In the genomic region with DNA sequence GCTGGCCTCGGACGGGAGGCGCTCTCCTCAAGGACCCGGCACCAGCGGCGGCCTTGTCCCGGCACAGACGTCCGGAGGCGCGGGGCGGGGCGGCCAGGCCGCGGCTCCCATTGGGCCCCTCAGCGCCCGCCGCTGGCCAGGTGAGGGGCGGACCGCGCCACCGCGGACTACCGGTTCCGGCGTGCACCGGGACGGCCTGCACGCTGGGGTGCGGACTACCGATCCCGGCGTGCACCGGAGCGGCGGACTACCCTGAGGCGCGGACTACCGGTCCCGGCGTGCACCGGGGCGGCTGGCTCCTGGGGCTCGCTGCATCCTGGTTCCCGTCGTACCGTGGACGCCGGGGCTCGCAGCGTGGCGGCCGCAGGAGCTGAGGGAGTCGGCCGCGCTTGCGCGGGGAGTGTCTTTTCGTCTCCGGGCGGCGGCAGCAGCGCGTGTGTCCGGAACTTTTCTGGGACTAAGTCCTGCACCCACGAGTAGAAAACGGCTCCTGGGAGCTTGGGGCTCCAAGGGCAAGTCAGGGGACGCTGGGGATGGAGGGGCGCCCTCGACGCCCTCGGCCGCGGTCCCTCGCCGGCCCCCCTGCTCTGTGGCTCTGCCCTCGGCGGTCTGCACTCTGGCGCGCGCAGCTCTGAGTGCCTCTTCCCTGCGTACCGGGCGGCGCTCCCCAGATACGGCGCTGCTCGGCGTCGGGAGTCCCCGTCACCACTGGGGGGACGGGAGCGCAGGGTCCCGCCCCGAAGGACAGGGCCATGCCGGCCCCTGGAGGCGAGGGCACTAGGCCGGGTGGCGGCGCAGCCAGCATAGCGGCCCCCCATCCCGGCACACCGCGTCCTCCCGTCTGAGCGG, we compare ENCODE assay signal across 1 cellular context.
TF ChIP-seq lines count a peak whose summit lies in the region.

A gene (minus strand): TSS at position 86 of the 849 bp plus-strand sequence. CDS start 206 bp downstream, outside the sequence.

TF ChIP-seq in HEK293, 187 proteins besides CTCF, POLR2A, EP300 and RAD21 (continued from another document and continues in another):
- TF ChIP-seq, protein P1, sequence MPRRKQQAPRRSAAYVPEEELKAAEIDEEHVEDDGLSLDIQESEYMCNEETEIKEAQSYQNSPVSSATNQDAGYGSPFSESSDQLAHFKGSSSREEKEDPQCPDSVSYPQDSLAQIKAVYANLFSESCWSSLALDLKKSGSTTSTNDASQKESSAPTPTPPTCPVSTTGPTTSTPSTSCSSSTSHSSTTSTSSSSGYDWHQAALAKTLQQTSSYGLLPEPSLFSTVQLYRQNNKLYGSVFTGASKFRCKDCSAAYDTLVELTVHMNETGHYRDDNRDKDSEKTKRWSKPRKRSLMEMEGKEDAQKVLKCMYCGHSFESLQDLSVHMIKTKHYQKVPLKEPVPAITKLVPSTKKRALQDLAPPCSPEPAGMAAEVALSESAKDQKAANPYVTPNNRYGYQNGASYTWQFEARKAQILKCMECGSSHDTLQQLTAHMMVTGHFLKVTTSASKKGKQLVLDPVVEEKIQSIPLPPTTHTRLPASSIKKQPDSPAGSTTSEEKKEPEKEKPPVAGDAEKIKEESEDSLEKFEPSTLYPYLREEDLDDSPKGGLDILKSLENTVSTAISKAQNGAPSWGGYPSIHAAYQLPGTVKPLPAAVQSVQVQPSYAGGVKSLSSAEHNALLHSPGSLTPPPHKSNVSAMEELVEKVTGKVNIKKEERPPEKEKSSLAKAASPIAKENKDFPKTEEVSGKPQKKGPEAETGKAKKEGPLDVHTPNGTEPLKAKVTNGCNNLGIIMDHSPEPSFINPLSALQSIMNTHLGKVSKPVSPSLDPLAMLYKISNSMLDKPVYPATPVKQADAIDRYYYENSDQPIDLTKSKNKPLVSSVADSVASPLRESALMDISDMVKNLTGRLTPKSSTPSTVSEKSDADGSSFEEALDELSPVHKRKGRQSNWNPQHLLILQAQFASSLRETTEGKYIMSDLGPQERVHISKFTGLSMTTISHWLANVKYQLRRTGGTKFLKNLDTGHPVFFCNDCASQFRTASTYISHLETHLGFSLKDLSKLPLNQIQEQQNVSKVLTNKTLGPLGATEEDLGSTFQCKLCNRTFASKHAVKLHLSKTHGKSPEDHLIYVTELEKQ (tag by site-specific recombination; IDR thresholded peaks at IDR 0.05; ENCODE audit: borderline replicate concordance): no peak
- TF ChIP-seq, protein P2, sequence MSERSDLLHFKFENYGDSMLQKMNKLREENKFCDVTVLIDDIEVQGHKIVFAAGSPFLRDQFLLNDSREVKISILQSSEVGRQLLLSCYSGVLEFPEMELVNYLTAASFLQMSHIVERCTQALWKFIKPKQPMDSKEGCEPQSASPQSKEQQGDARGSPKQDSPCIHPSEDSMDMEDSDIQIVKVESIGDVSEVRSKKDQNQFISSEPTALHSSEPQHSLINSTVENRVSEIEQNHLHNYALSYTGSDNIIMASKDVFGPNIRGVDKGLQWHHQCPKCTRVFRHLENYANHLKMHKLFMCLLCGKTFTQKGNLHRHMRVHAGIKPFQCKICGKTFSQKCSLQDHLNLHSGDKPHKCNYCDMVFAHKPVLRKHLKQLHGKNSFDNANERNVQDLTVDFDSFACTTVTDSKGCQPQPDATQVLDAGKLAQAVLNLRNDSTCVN (tag by site-specific recombination; optimal IDR thresholded peaks at IDR 0.05): peak; percentile 84
- TF ChIP-seq ZNF658 (tag by site-specific recombination; IDR thresholded peaks at IDR 0.05) (no peak), ZNF121 (tag by site-specific recombination; IDR thresholded peaks at IDR 0.05) (no peak; the same call in 1 of the 2 replicates), KLF8 (tag by site-specific recombination; IDR thresholded peaks at IDR 0.05) (0 out of 2 replicates have a peak, but pooled peaks have one; percentile 35), HOXC10 (CRISPR knock-in tag; IDR thresholded peaks at IDR 0.05) (no peak), HOXA7 (CRISPR knock-in tag; IDR thresholded peaks at IDR 0.05; ENCODE audit: borderline replicate concordance) (no peak), ZBTB21 (tag by site-specific recombination; IDR thresholded peaks at IDR 0.05) (no peak), ZNF585B (tag by site-specific recombination; IDR thresholded peaks at IDR 0.05) (no peak), ZNF701 (tag by site-specific recombination; IDR thresholded peaks at IDR 0.05) (no peak), WT1 (tag by site-specific recombination; IDR thresholded peaks at IDR 0.05) (no peak), ZBTB1 (tag by site-specific recombination; IDR thresholded peaks at IDR 0.05) (no peak), ZXDB (tag by site-specific recombination; IDR thresholded peaks at IDR 0.05) (peak; percentile 77), KLF7 (tag by site-specific recombination; IDR thresholded peaks at IDR 0.05; ENCODE audit: borderline replicate concordance) (no peak), ZNF544 (tag by site-specific recombination; IDR thresholded peaks at IDR 0.05) (no peak), EGR2 (tag by site-specific recombination; IDR thresholded peaks at IDR 0.05; ENCODE audit: low read depth) (no peak), ZNF391 (tag by site-specific recombination; IDR thresholded peaks at IDR 0.05; ENCODE audit: borderline replicate concordance, low read depth) (no peak), GFI1B (tag by site-specific recombination; IDR thresholded peaks at IDR 0.05) (no peak), ZFP37 (tag by site-specific recombination; IDR thresholded peaks at IDR 0.05) (no peak), ZNF530 (tag by site-specific recombination; IDR thresholded peaks at IDR 0.05; ENCODE audit: low read depth) (no peak), ZNF555 (tag by site-specific recombination; conservative IDR thresholded peaks at IDR 0.05) (no peak), ZNF132 (tag by site-specific recombination; IDR thresholded peaks at IDR 0.05; ENCODE audit: borderline replicate concordance) (no peak), KLF16 (tag by site-specific recombination; IDR thresholded peaks at IDR 0.05) (no peak), ZNF76 (tag by site-specific recombination; IDR thresholded peaks at IDR 0.05; ENCODE audit: borderline replicate concordance, low read depth) (peak; percentile 99), ZNF792 (tag by site-specific recombination; IDR thresholded peaks at IDR 0.05) (no peak), ZNF311 (tag by site-specific recombination; IDR thresholded peaks at IDR 0.05; ENCODE audit: borderline replicate concordance) (no peak), SP2 (tag by site-specific recombination; IDR thresholded peaks at IDR 0.05) (peak; percentile 62), YY1 (tag by site-specific recombination; IDR thresholded peaks at IDR 0.05) (0 out of 2 replicates have a peak, but pooled peaks have one; percentile 37), ZNF324 (tag by site-specific recombination; IDR thresholded peaks at IDR 0.05) (0 out of 2 replicates have a peak, but pooled peaks have one; percentile 57)
- TF ChIP-seq, protein P3, sequence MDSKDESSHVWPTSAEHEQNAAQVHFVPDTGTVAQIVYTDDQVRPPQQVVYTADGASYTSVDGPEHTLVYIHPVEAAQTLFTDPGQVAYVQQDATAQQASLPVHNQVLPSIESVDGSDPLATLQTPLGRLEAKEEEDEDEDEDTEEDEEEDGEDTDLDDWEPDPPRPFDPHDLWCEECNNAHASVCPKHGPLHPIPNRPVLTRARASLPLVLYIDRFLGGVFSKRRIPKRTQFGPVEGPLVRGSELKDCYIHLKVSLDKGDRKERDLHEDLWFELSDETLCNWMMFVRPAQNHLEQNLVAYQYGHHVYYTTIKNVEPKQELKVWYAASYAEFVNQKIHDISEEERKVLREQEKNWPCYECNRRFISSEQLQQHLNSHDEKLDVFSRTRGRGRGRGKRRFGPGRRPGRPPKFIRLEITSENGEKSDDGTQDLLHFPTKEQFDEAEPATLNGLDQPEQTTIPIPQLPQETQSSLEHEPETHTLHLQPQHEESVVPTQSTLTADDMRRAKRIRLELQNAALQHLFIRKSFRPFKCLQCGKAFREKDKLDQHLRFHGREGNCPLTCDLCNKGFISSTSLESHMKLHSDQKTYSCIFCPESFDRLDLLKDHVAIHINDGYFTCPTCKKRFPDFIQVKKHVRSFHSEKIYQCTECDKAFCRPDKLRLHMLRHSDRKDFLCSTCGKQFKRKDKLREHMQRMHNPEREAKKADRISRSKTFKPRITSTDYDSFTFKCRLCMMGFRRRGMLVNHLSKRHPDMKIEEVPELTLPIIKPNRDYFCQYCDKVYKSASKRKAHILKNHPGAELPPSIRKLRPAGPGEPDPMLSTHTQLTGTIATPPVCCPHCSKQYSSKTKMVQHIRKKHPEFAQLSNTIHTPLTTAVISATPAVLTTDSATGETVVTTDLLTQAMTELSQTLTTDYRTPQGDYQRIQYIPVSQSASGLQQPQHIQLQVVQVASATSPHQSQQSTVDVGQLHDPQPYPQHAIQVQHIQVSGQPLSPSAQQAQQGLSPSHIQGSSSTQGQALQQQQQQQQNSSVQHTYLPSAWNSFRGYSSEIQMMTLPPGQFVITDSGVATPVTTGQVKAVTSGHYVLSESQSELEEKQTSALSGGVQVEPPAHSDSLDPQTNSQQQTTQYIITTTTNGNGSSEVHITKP (tag by site-specific recombination; IDR thresholded peaks at IDR 0.05): peak; percentile 55; the same call in 1 of the 2 replicates
- TF ChIP-seq, protein P4, sequence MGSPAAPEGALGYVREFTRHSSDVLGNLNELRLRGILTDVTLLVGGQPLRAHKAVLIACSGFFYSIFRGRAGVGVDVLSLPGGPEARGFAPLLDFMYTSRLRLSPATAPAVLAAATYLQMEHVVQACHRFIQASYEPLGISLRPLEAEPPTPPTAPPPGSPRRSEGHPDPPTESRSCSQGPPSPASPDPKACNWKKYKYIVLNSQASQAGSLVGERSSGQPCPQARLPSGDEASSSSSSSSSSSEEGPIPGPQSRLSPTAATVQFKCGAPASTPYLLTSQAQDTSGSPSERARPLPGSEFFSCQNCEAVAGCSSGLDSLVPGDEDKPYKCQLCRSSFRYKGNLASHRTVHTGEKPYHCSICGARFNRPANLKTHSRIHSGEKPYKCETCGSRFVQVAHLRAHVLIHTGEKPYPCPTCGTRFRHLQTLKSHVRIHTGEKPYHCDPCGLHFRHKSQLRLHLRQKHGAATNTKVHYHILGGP (tag by site-specific recombination; IDR thresholded peaks at IDR 0.05): no peak
- TF ChIP-seq, protein P5, sequence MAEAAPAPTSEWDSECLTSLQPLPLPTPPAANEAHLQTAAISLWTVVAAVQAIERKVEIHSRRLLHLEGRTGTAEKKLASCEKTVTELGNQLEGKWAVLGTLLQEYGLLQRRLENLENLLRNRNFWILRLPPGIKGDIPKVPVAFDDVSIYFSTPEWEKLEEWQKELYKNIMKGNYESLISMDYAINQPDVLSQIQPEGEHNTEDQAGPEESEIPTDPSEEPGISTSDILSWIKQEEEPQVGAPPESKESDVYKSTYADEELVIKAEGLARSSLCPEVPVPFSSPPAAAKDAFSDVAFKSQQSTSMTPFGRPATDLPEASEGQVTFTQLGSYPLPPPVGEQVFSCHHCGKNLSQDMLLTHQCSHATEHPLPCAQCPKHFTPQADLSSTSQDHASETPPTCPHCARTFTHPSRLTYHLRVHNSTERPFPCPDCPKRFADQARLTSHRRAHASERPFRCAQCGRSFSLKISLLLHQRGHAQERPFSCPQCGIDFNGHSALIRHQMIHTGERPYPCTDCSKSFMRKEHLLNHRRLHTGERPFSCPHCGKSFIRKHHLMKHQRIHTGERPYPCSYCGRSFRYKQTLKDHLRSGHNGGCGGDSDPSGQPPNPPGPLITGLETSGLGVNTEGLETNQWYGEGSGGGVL (tag by site-specific recombination; IDR thresholded peaks at IDR 0.05): no peak
- TF ChIP-seq, protein P6, sequence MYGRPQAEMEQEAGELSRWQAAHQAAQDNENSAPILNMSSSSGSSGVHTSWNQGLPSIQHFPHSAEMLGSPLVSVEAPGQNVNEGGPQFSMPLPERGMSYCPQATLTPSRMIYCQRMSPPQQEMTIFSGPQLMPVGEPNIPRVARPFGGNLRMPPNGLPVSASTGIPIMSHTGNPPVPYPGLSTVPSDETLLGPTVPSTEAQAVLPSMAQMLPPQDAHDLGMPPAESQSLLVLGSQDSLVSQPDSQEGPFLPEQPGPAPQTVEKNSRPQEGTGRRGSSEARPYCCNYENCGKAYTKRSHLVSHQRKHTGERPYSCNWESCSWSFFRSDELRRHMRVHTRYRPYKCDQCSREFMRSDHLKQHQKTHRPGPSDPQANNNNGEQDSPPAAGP (tag by site-specific recombination; IDR thresholded peaks at IDR 0.05): no peak
- TF ChIP-seq, protein P7, sequence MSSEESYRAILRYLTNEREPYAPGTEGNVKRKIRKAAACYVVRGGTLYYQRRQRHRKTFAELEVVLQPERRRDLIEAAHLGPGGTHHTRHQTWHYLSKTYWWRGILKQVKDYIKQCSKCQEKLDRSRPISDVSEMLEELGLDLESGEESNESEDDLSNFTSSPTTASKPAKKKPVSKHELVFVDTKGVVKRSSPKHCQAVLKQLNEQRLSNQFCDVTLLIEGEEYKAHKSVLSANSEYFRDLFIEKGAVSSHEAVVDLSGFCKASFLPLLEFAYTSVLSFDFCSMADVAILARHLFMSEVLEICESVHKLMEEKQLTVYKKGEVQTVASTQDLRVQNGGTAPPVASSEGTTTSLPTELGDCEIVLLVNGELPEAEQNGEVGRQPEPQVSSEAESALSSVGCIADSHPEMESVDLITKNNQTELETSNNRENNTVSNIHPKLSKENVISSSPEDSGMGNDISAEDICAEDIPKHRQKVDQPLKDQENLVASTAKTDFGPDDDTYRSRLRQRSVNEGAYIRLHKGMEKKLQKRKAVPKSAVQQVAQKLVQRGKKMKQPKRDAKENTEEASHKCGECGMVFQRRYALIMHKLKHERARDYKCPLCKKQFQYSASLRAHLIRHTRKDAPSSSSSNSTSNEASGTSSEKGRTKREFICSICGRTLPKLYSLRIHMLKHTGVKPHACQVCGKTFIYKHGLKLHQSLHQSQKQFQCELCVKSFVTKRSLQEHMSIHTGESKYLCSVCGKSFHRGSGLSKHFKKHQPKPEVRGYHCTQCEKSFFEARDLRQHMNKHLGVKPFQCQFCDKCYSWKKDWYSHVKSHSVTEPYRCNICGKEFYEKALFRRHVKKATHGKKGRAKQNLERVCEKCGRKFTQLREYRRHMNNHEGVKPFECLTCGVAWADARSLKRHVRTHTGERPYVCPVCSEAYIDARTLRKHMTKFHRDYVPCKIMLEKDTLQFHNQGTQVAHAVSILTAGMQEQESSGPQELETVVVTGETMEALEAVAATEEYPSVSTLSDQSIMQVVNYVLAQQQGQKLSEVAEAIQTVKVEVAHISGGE (tag by site-specific recombination; conservative IDR thresholded peaks at IDR 0.05; ENCODE audit: low read depth): peak; percentile 95
- TF ChIP-seq, protein P8, sequence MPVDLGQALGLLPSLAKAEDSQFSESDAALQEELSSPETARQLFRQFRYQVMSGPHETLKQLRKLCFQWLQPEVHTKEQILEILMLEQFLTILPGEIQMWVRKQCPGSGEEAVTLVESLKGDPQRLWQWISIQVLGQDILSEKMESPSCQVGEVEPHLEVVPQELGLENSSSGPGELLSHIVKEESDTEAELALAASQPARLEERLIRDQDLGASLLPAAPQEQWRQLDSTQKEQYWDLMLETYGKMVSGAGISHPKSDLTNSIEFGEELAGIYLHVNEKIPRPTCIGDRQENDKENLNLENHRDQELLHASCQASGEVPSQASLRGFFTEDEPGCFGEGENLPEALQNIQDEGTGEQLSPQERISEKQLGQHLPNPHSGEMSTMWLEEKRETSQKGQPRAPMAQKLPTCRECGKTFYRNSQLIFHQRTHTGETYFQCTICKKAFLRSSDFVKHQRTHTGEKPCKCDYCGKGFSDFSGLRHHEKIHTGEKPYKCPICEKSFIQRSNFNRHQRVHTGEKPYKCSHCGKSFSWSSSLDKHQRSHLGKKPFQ (tag by site-specific recombination; IDR thresholded peaks at IDR 0.05): no peak
